22 cellular contexts compared by ENCODE assay signal in genomic region chr7:50285259-50285658, GRCh38. TPM values are rescaled to one million over a fixed set of nuclear protein-coding genes. Genes with fewer than 3 reads are reported as not detected.
DNase-seq lines count a peak whose midpoint lies in the region; ATAC-seq and TF ChIP-seq lines count a peak whose summit lies in the region.
"Had no signal": no experiment of that assay in that cellular context is flagged by ENCODE, and none has a peak within 500 bp of the region (broad histone marks: within the 10 kb centered on the region; RNA-seq: fewer than 3 reads in every experiment).

No MANE protein-coding gene starts in this region.

- H3K9me3 Mint-ChIP-seq in activated B cell treated with CpG ODN at 0.5 μM for 24 hours (no peaks in the 10 kb centered on the region), chondrocyte (ENCODE audit: low read depth) (no peaks in the 10 kb centered on the region)
- H3K9me3 Mint-ChIP-seq in natural killer cell treated with Interleukin-12 subunit alpha and Interleukin-12 subunit beta and Interleukin-15 and Interleukin-18, amount 100 ng/mL, for 72 hours, result no peaks in the 10 kb centered on the region
- H3K9me3 Mint-ChIP-seq: activated T-cell treated with anti-CD3 and anti-CD28 coated beads, Interleukin-2, amount 50 U/mL, for 24 hours; CD8-positive, alpha-beta memory T cell; central memory CD8-positive, alpha-beta T cell; mesothelial cell of epicardium; stimulated activated naive CD8-positive, alpha-beta T cell treated with anti-CD3 and anti-CD28 coated beads, Interleukin-15, amount 100 ng/mL, for 72 hours had no signal

- no peaks in the 10 kb centered on the region for H3K27me3 Mint-ChIP-seq in activated B cell treated with CpG ODN at 0.5 μM for 24 hours
- no peaks in the 10 kb centered on the region for H3K27me3 Mint-ChIP-seq in natural killer cell treated with Interleukin-12 subunit alpha and Interleukin-12 subunit beta and Interleukin-15 and Interleukin-18, amount 100 ng/mL, for 72 hours
- H3K27me3 Mint-ChIP-seq in chondrocyte (ENCODE audit: low read depth), result peaks cover 20% of the 10 kb centered on the region
- H3K27me3 Mint-ChIP-seq: activated T-cell treated with anti-CD3 and anti-CD28 coated beads, Interleukin-2, amount 50 U/mL, for 24 hours; CD8-positive, alpha-beta memory T cell; central memory CD8-positive, alpha-beta T cell; naive thymus-derived CD4-positive, alpha-beta T cell; stimulated activated naive CD8-positive, alpha-beta T cell treated with anti-CD3 and anti-CD28 coated beads, Interleukin-15, amount 100 ng/mL, for 72 hours had no signal

- CTCF ChIA-PET in activated B cell treated with CpG ODN at 0.5 μM for 24 hours (lab: Charles Lee), result no interaction called here

- POLR2A ChIA-PET in activated B cell treated with CpG ODN at 0.5 μM for 24 hours (lab: Charles Lee), result no interaction called here

- H3K36me3 Mint-ChIP-seq in activated B cell treated with CpG ODN at 0.5 μM for 24 hours (ENCODE audit: low read depth) (no peaks in the 10 kb centered on the region), chondrocyte (ENCODE audit: low read depth) (no peaks in the 10 kb centered on the region)
- peaks cover 5% of the 10 kb centered on the region for H3K36me3 Mint-ChIP-seq in natural killer cell treated with Interleukin-12 subunit alpha and Interleukin-12 subunit beta and Interleukin-15 and Interleukin-18, amount 100 ng/mL, for 72 hours
- H3K36me3 Mint-ChIP-seq: CD8-positive, alpha-beta memory T cell; mesothelial cell of epicardium had no signal

- H3K27ac Mint-ChIP-seq in activated B cell treated with CpG ODN at 0.5 μM for 24 hours, result peak overlapping the region; percentile 76
- H3K27ac Mint-ChIP-seq in natural killer cell treated with Interleukin-12 subunit alpha and Interleukin-12 subunit beta and Interleukin-15 and Interleukin-18, amount 100 ng/mL, for 72 hours, result peak overlapping the region; percentile 84 to 94
- H3K27ac Mint-ChIP-seq in chondrocyte (ENCODE audit: unreplicated experiment), result no peak overlapping the region
- H3K27ac Mint-ChIP-seq: activated T-cell treated with anti-CD3 and anti-CD28 coated beads, Interleukin-2, amount 50 U/mL, for 24 hours; mesothelial cell of epicardium had no signal

- H3K4me1 Mint-ChIP-seq in activated B cell treated with CpG ODN at 0.5 μM for 24 hours (peaks cover 67% of the 10 kb centered on the region), chondrocyte (ENCODE audit: low read depth) (no peaks in the 10 kb centered on the region)
- peaks cover 52 to 68% of the 10 kb centered on the region in 2 donors for H3K4me1 Mint-ChIP-seq in natural killer cell treated with Interleukin-12 subunit alpha and Interleukin-12 subunit beta and Interleukin-15 and Interleukin-18, amount 100 ng/mL, for 72 hours (ENCODE audit: low read depth in 2 of 2)

- ATAC-seq in activated B cell treated with CpG ODN at 0.5 μM for 24 hours (ENCODE audit: low read depth), result no peak
- no peak for ATAC-seq in natural killer cell treated with Interleukin-12 subunit alpha and Interleukin-12 subunit beta and Interleukin-15 and Interleukin-18, amount 100 ng/mL, for 72 hours
- ATAC-seq: left lung; naive thymus-derived CD4-positive, alpha-beta T cell; PC-3; stimulated activated naive CD8-positive, alpha-beta T cell treated with anti-CD3 and anti-CD28 coated beads, Interleukin-15, amount 100 ng/mL, for 72 hours had no signal

- DNase-seq in NOMO-1 treated with DMSO at 0.1 percent for 48 hours (lab: John Stamatoyannopoulos, UW; ENCODE audit: unreplicated experiment), result peak; percentile 21
- DNase-seq in NOMO-1 treated with dmso at 0.1 percent for 144 hours (lab: John Stamatoyannopoulos, UW; ENCODE audit: unreplicated experiment), result no peak
- DNase-seq in NCI-H446 (lab: John Stamatoyannopoulos, UW), result peak; percentile 11 to 69
- DNase-seq in activated B cell treated with CpG ODN at 0.5 μM for 24 hours, result no peak
- DNase-seq in natural killer cell treated with Interleukin-12 subunit alpha and Interleukin-12 subunit beta and Interleukin-15 and Interleukin-18, amount 100 ng/mL, for 72 hours (ENCODE audit: low spot score), result no peak
- no peak for DNase-seq in NCI-H2227 treated with DMSO at 0.1 percent for 48 hours (lab: John Stamatoyannopoulos, UW)
- DNase-seq in chondrocyte (ENCODE audit: low spot score), result no peak
- DNase-seq in NCI-H748 (lab: John Stamatoyannopoulos, UW; ENCODE audit: unreplicated experiment), result no peak
- DNase-seq: activated gamma-delta T cell; activated T-cell treated with anti-CD3 and anti-CD28 coated beads, Interleukin-2, amount 50 U/mL, for 24 hours; CD8-positive, alpha-beta memory T cell; left lung; naive thymus-derived CD4-positive, alpha-beta T cell; NCI-H2029; NCI-H226; NCI-H774; PC-3; Right ventricle myocardium superior; stimulated activated CD4-positive, alpha-beta T cell treated with anti-CD3 and anti-CD28 coated beads, Interleukin-15, amount 100 ng/mL, for 24 hours; stimulated activated naive CD8-positive, alpha-beta T cell treated with anti-CD3 and anti-CD28 coated beads, Interleukin-15, amount 100 ng/mL, for 72 hours had no signal

- TF ChIP-seq CTCF in activated B cell treated with CpG ODN at 0.5 μM for 24 hours (IDR thresholded peaks at IDR 0.05) (no peak), chondrocyte (IDR thresholded peaks at IDR 0.05) (no peak)

- intact Hi-C loops in activated B cell treated with CpG ODN at 0.5 μM for 24 hours (cut with micrococcal nuclease), result no loop called here

- H3K4me3 Mint-ChIP-seq in activated B cell treated with CpG ODN at 0.5 μM for 24 hours (no peak overlapping the region), chondrocyte (ENCODE audit: unreplicated experiment) (no peak overlapping the region)
- no peak overlapping the region for H3K4me3 Mint-ChIP-seq in natural killer cell treated with Interleukin-12 subunit alpha and Interleukin-12 subunit beta and Interleukin-15 and Interleukin-18, amount 100 ng/mL, for 72 hours
- H3K4me3 Mint-ChIP-seq: activated T-cell treated with anti-CD3 and anti-CD28 coated beads, Interleukin-2, amount 50 U/mL, for 24 hours; central memory CD8-positive, alpha-beta T cell; mesothelial cell of epicardium had no signal

RNA-seq across cellular contexts. Expression of gene IKZF1, which starts 19.3 kb away (rescaled TPM):
- total RNA-seq in activated B cell treated with CpG ODN at 0.5 μM for 24 hours (301 and 325 TPM in 2 replicates), chondrocyte (not detected in 3 replicates)
- total RNA-seq in natural killer cell treated with Interleukin-12 subunit alpha and Interleukin-12 subunit beta and Interleukin-15 and Interleukin-18, amount 100 ng/mL, for 72 hours, result 100 to 1,000 TPM; 290 to 416 TPM
- total RNA-seq: PC-3 had no signal

Comparison
In these comparisons a context has a peak if more than half of its experiments do, and no peak if none do; other contexts are left out.
1. DNase-seq: peak in NOMO-1 treated with DMSO at 0.1 percent for 48 hours (single experiment) and NCI-H446 (2 of 2); none in NOMO-1 treated with dmso at 0.1 percent for 144 hours (single experiment), activated B cell treated with CpG ODN at 0.5 μM for 24 hours (single experiment), natural killer cell treated with Interleukin-12 subunit alpha and Interleukin-12 subunit beta and Interleukin-15 and Interleukin-18, amount 100 ng/mL, for 72 hours (single experiment), NCI-H2227 treated with DMSO at 0.1 percent for 48 hours (single experiment), chondrocyte (single experiment) and NCI-H748 (single experiment).
2. RNA of gene IKZF1, which starts 19.3 kb away (total RNA-seq): 290 to 416 TPM in natural killer cell treated with Interleukin-12 subunit alpha and Interleukin-12 subunit beta and Interleukin-15 and Interleukin-18, amount 100 ng/mL, for 72 hours and 301 to 325 TPM in activated B cell treated with CpG ODN at 0.5 μM for 24 hours; not detected in chondrocyte; every median in the first group is over 100 times any median in the second.